In the genomic region with DNA sequence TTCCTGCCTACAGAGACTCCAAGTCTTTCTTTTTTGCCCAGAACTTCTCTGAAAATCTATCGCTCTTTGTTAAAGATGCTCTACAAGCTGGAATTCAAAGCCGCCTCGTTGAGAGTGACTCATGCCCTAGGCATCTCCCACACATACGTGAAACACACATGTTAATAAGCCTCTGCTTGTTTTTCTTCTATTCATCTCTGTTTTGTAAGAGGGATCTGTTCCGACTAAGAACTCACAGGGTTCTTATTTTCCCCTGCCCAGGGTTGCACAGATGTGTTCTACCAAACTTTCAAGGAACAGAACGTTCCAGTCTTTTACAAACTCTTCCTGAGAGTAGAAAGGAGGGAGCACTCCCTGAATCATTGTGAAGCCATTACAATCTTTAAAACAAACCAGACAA, we compare ENCODE assay signal across 11 cellular contexts. TPM values are rescaled to one million over a fixed set of nuclear protein-coding genes. Genes with fewer than 3 reads are reported as not detected.
DNase-seq lines count a peak whose midpoint lies in the region; ATAC-seq and TF ChIP-seq lines count a peak whose summit lies in the region.
"Had no signal": no experiment of that assay in that cellular context is flagged by ENCODE, and none has a peak within 500 bp of the region (broad histone marks: within the 10 kb centered on the region; RNA-seq: fewer than 3 reads in every experiment).

No MANE protein-coding gene starts in this region.

- 23% methylated on average over 6 of the region's 6 CpGs for WGBS in prostate gland

- H3K27ac Mint-ChIP-seq in activated CD4-positive, alpha-beta memory T cell treated with anti-CD3 and anti-CD28 coated beads for 36 hours = no peak overlapping the region

- H3K4me3 ChIP-seq in SJCRH30 (no peak overlapping the region), fibroblast of villous mesenchyme (ENCODE audit: low read depth, low read length) (no peak overlapping the region), prostate gland (no peak overlapping the region)

- CTCF ChIA-PET in activated CD4-positive, alpha-beta memory T cell treated with anti-CD3 and anti-CD28 coated beads for 36 hours (lab: Charles Lee) = no interaction called here

- intact Hi-C loops in prostate gland (cut with DNase I) = no loop called here
- intact Hi-C loops in activated CD4-positive, alpha-beta memory T cell treated with anti-CD3 and anti-CD28 coated beads for 36 hours (cut with micrococcal nuclease) = no loop called here

- POLR2A ChIA-PET in activated CD4-positive, alpha-beta memory T cell treated with anti-CD3 and anti-CD28 coated beads for 36 hours (lab: Charles Lee) = no interaction called here

- H3K4me1 Mint-ChIP-seq in activated CD4-positive, alpha-beta memory T cell treated with anti-CD3 and anti-CD28 coated beads for 36 hours (ENCODE audit: low read depth) = no peaks in the 10 kb centered on the region

- H3K9me3 Mint-ChIP-seq in activated CD4-positive, alpha-beta memory T cell treated with anti-CD3 and anti-CD28 coated beads for 36 hours = no peaks in the 10 kb centered on the region
- H3K9me3 Mint-ChIP-seq: brain had no signal

- H3K36me3 ChIP-seq in SJCRH30 = no peaks in the 10 kb centered on the region
- H3K36me3 ChIP-seq in prostate gland = no peaks in the 10 kb centered on the region

- H3K27ac ChIP-seq in SJCRH30 (no peak overlapping the region), prostate gland (peak overlapping the region; percentile 41 to 73)

- H3K4me1 ChIP-seq in SJCRH30 = peaks cover 21% of the 10 kb centered on the region
- no peaks in the 10 kb centered on the region for H3K4me1 ChIP-seq in prostate gland (replicated peaks)

- TF ChIP-seq CTCF in fibroblast of villous mesenchyme (IDR thresholded peaks at IDR 0.05; ENCODE audit: insufficient read depth, low read depth, low read length) (no peak), prostate gland (IDR thresholded peaks at IDR 0.05) (no peak)

- H3K27me3 Mint-ChIP-seq in activated CD4-positive, alpha-beta memory T cell treated with anti-CD3 and anti-CD28 coated beads for 36 hours = peaks cover 6% of the 10 kb centered on the region

- DNase-seq in Daoy (ENCODE audit: low read depth) (peak; percentile 42), SJCRH30 (peak; percentile 34 to 37), fibroblast of villous mesenchyme (ENCODE audit: low read depth) (peak; percentile 80), prostate gland (ENCODE audit: low spot score) (no peak), left lobe of liver (ENCODE audit: low spot score) (no peak), T-helper 1 cell (no peak)
- no peak for DNase-seq in activated CD4-positive, alpha-beta memory T cell treated with anti-CD3 and anti-CD28 coated beads for 36 hours
- DNase-seq: H9, NCI-H187 had no signal

- no peaks in the 10 kb centered on the region for H3K36me3 Mint-ChIP-seq in activated CD4-positive, alpha-beta memory T cell treated with anti-CD3 and anti-CD28 coated beads for 36 hours
- H3K36me3 Mint-ChIP-seq: brain had no signal

- no peaks in the 10 kb centered on the region for H3K9me3 ChIP-seq in SJCRH30 (replicated peaks)
- H3K9me3 ChIP-seq in prostate gland = no peaks in the 10 kb centered on the region

- H3K4me3 Mint-ChIP-seq in activated CD4-positive, alpha-beta memory T cell treated with anti-CD3 and anti-CD28 coated beads for 36 hours = no peak overlapping the region
- H3K4me3 Mint-ChIP-seq: brain, H9 had no signal

- no peak for ATAC-seq in left lobe of liver
- ATAC-seq in GM19397 (IDR thresholded peaks at IDR 0.05; ENCODE audit: unreplicated experiment) = no peak

- no peak for TF ChIP-seq POLR2A in prostate gland (IDR thresholded peaks at IDR 0.05)

- no peaks in the 10 kb centered on the region for H3K27me3 ChIP-seq in SJCRH30
- H3K27me3 ChIP-seq in prostate gland (replicated peaks; ENCODE audit: insufficient read depth) = no peaks in the 10 kb centered on the region

RNA-seq across cellular contexts. Expression of a gene that starts 55.5 kb away (rescaled TPM):
- 26.8 and 32.1 TPM in 2 replicates for total RNA-seq in Daoy (2014; rRNA removed; shearing (Covaris generic))
- total RNA-seq in SJCRH30 (2014; rRNA removed; shearing (Covaris generic)) = 18.9 and 22.4 TPM in 2 replicates
- total RNA-seq in fibroblast of villous mesenchyme = 33.2 and 36.7 TPM in 2 replicates
- total RNA-seq in prostate gland = 10 to 100 TPM; 49.5 to 83.3 TPM
- 18.3 TPM for total RNA-seq in left lobe of liver
- 1 to 10 TPM; 7.4 to 7.5 TPM for total RNA-seq in activated CD4-positive, alpha-beta memory T cell treated with anti-CD3 and anti-CD28 coated beads for 36 hours

Comparison
In these comparisons a context has a peak if more than half of its experiments do, and no peak if none do; other contexts are left out.
1. DNase-seq: peak in Daoy (single experiment), SJCRH30 (2 of 2) and fibroblast of villous mesenchyme (single experiment); none in prostate gland (single experiment), left lobe of liver (single experiment), T-helper 1 cell (0 of 5) and activated CD4-positive, alpha-beta memory T cell treated with anti-CD3 and anti-CD28 coated beads for 36 hours (single experiment).